Comparison of ENCODE assay signal across 16 cellular contexts in genomic region chr6:44806656-44807055, GRCh38.
A peak's percentile ranks its signal among the peaks of the same experiment; 100 is the strongest.
DNase-seq lines count a peak whose midpoint lies in the region; ATAC-seq, FAIRE-seq and TF ChIP-seq lines count a peak whose summit lies in the region.
"Had no signal": no experiment of that assay in that cellular context is flagged by ENCODE, and none has a peak within 500 bp of the region (broad histone marks: within the 10 kb centered on the region; RNA-seq: fewer than 3 reads in every experiment).

No MANE protein-coding gene starts in this region.

- peaks cover 6% of the 10 kb centered on the region; the same call in 1 of the 2 replicates for H3K9me3 Mint-ChIP-seq in WTC11
- H3K9me3 Mint-ChIP-seq: CD8-positive, alpha-beta memory T cell had no signal

- FAIRE-seq in frontal cortex (lab: Jason Lieb, UNC), result no peak

- no peak overlapping the region for H3K27ac ChIP-seq in HEK293 (ENCODE audit: extremely low read depth, low read depth, low read length)
- H3K27ac ChIP-seq in VCaP, result peak overlapping the region; percentile 28; the same call in 1 of the 2 replicates
- H3K27ac ChIP-seq: PC-9 had no signal

- H3K4me1 Mint-ChIP-seq in WTC11, result peaks cover 12% of the 10 kb centered on the region

- POLR2A ChIA-PET in HEK293 (lab: Yijun Ruan, JAX), result no interaction called here
- POLR2A ChIA-PET in WTC11 (lab: Charles Lee), result no interaction called here

- CTCF ChIA-PET in HEK293 (lab: Yijun Ruan, JAX), result interaction anchor here (0.6 to 1.2 kb wide), 2 partner anchors 135 to 1124 kb away, joined by 3 to 5 read pairs; no protein-coding TSS in a partner anchor
- CTCF ChIA-PET in WTC11 (lab: Charles Lee), result interaction anchor here (1.2 to 1.3 kb wide), 2 partner anchors 176 to 331 kb away, joined by 3 to 4 read pairs; no protein-coding TSS in a partner anchor

- no peak overlapping the region for H3K4me3 ChIP-seq in HEK293 (ENCODE audit: low read depth, low read length)
- no peak overlapping the region for H3K4me3 ChIP-seq in mucosa of descending colon
- H3K4me3 ChIP-seq: PC-9 had no signal

- TF ChIP-seq CTCF in HEK293 (tag by site-specific recombination; IDR thresholded peaks at IDR 0.05), result no peak
- peak; percentile 48; the same call in 1 of the 2 replicates for TF ChIP-seq CTCF in VCaP (conservative IDR thresholded peaks at IDR 0.05)
- no peak for TF ChIP-seq CTCF in mucosa of descending colon (IDR thresholded peaks at IDR 0.05)
- no peak for TF ChIP-seq CTCF in WTC11 (IDR thresholded peaks at IDR 0.05)

- no peaks in the 10 kb centered on the region for H3K36me3 ChIP-seq in HEK293 (ENCODE audit: control insufficient read depth in 2 of 2, insufficient read depth in 1 of 2, low read length in 2 of 2)
- no peaks in the 10 kb centered on the region for H3K36me3 ChIP-seq in mucosa of descending colon (ENCODE audit: low read depth)

- H3K27me3 Mint-ChIP-seq in WTC11 (ENCODE audit: low read depth), result no peaks in the 10 kb centered on the region
- H3K27me3 Mint-ChIP-seq: CD8-positive, alpha-beta memory T cell had no signal

- H3K9me3 ChIP-seq in HEK293 (ENCODE audit: control insufficient read depth, insufficient read depth, low read depth, low read length) (no peaks in the 10 kb centered on the region), mucosa of descending colon (no peaks in the 10 kb centered on the region)

- no peaks in the 10 kb centered on the region for H3K36me3 Mint-ChIP-seq in WTC11

- DNase-seq in Daoy (ENCODE audit: low read depth), result peak; percentile 30
- peak in 2 of 3 donors; percentile 22 to 41 for DNase-seq in mucosa of descending colon
- no peak for DNase-seq in NCI-H345 treated with DMSO at 0.1 percent for 48 hours (lab: John Stamatoyannopoulos, UW; ENCODE audit: unreplicated experiment)
- DNase-seq in activated naive CD4-positive, alpha-beta T cell (lab: John Stamatoyannopoulos, UW), result no peak
- no peak for DNase-seq in WTC11 (ENCODE audit: low spot score)
- no peak for DNase-seq in frontal cortex (ENCODE audit: low spot score in 2 of 2)
- DNase-seq: CD8-positive, alpha-beta memory T cell; HCEC 1CT; Karpas-422; NCI-H1417 treated with DMSO at 0.1 percent for 48 hours; NCI-H2081; NCI-H524; PC-9; SHP77 had no signal

- intact Hi-C loops in mucosa of descending colon (cut with DNase I, micrococcal nuclease), result no loop called here

- H3K27ac Mint-ChIP-seq in WTC11, result no peak overlapping the region

- no peak overlapping the region for H3K4me3 Mint-ChIP-seq in WTC11
- H3K4me3 Mint-ChIP-seq: CD8-positive, alpha-beta memory T cell had no signal

- H3K4me1 ChIP-seq in HEK293 (ENCODE audit: control insufficient read depth, insufficient read depth, low read length), result peaks cover 7% of the 10 kb centered on the region
- H3K4me1 ChIP-seq in mucosa of descending colon (ENCODE audit: low read depth), result peaks cover 2% of the 10 kb centered on the region

- ATAC-seq in mucosa of descending colon (peak; percentile 73), WTC11 (no peak)

TF ChIP-seq in HEK293, 187 proteins besides CTCF, POLR2A, EP300 and RAD21 (continues in another document):
- TF ChIP-seq ZEB2 (tag by site-specific recombination; IDR thresholded peaks at IDR 0.05), result 0 out of 2 replicates have a peak, but pooled peaks have one; percentile 30
- TF ChIP-seq ZSCAN4 (tag by site-specific recombination; IDR thresholded peaks at IDR 0.05), result peak; percentile 54
- TF ChIP-seq KLF1 (tag by site-specific recombination; IDR thresholded peaks at IDR 0.05), result no peak
- TF ChIP-seq ZNF26 (tag by site-specific recombination; IDR thresholded peaks at IDR 0.05), result no peak
- 0 out of 2 replicates have a peak, but pooled peaks have one; percentile 20 for TF ChIP-seq ZNF600 (tag by site-specific recombination; IDR thresholded peaks at IDR 0.05)
- TF ChIP-seq ZNF792 (tag by site-specific recombination; IDR thresholded peaks at IDR 0.05), result no peak
- TF ChIP-seq ATF2 (tag by site-specific recombination; IDR thresholded peaks at IDR 0.05; ENCODE audit: low read depth), result 0 out of 2 replicates have a peak, but pooled peaks have one; percentile 23
- no peak for TF ChIP-seq ZNF138 (tag by site-specific recombination; IDR thresholded peaks at IDR 0.05; ENCODE audit: borderline replicate concordance)
- peak; percentile 49; the same call in 1 of the 2 replicates for TF ChIP-seq KLF16 (tag by site-specific recombination; IDR thresholded peaks at IDR 0.05)

TF ChIP-seq in WTC11, 78 proteins besides CTCF, POLR2A, EP300 and RAD21:
- no peak for TF ChIP-seq ZNF281 (CRISPR knock-in tag; IDR thresholded peaks at IDR 0.05)
- no peak for TF ChIP-seq ZNF263 (CRISPR knock-in tag; IDR thresholded peaks at IDR 0.05; ENCODE audit: low read depth)
- no peak for TF ChIP-seq ZNF232 (CRISPR knock-in tag; IDR thresholded peaks at IDR 0.05)
- TF ChIP-seq ESRRA (CRISPR knock-in tag; IDR thresholded peaks at IDR 0.05; ENCODE audit: borderline replicate concordance), result no peak
- TF ChIP-seq ELF4 (CRISPR knock-in tag; IDR thresholded peaks at IDR 0.05; ENCODE audit: low read depth), result no peak
- no peak for TF ChIP-seq ZNF219 (CRISPR knock-in tag; IDR thresholded peaks at IDR 0.05; ENCODE audit: borderline replicate concordance)
- TF ChIP-seq PRRX2 (CRISPR knock-in tag; IDR thresholded peaks at IDR 0.05), result no peak
- TF ChIP-seq USF2 (CRISPR knock-in tag; IDR thresholded peaks at IDR 0.05), result no peak
- TF ChIP-seq JAZF1 (CRISPR knock-in tag; IDR thresholded peaks at IDR 0.05), result no peak
- TF ChIP-seq E2F1 (CRISPR knock-in tag; IDR thresholded peaks at IDR 0.05), result no peak
- TF ChIP-seq NFE2L1 (CRISPR knock-in tag; IDR thresholded peaks at IDR 0.05), result no peak
- TF ChIP-seq RELA (CRISPR knock-in tag; IDR thresholded peaks at IDR 0.05; ENCODE audit: borderline replicate concordance), result no peak
- TF ChIP-seq ZSCAN18 (CRISPR knock-in tag; IDR thresholded peaks at IDR 0.05), result no peak
- TF ChIP-seq MAX (CRISPR knock-in tag; IDR thresholded peaks at IDR 0.05), result no peak

Comparison
In these comparisons a context has a peak if more than half of its experiments do, and no peak if none do; other contexts are left out.
1. DNase-seq: peak in Daoy (single experiment) and mucosa of descending colon (2 of 3); none in NCI-H345 treated with DMSO at 0.1 percent for 48 hours (single experiment), activated naive CD4-positive, alpha-beta T cell (0 of 4), WTC11 (single experiment) and frontal cortex (0 of 2).